ENCODE assay signal across 14 cellular contexts in the genomic region with DNA sequence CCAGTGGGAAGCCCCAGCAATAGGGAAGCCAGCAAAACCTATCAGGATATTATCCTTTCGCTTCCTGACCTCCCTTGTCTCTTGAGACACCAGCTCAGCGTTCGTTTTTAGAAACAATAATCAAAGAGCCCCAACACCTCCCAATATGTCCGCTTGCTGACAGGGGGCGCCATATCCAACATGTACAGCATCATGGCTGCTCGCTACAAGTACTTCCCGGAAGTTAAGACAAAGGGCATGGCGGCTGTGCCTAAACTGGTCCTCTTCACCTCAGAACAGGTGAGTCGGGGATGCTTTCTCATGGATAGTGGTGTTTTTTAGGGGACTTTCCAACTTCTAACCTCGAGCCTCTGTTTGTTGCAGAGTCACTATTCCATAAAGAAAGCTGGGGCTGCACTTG.
A peak's percentile ranks its signal among the peaks of the same experiment; 100 is the strongest.
DNase-seq lines count a peak whose midpoint lies in the region; ATAC-seq and TF ChIP-seq lines count a peak whose summit lies in the region.
"Had no signal": no experiment of that assay in that cellular context is flagged by ENCODE, and none has a peak within 500 bp of the region (broad histone marks: within the 10 kb centered on the region; RNA-seq: fewer than 3 reads in every experiment).

No MANE protein-coding gene starts in this region.

- H3K4me1 ChIP-seq in DND-41 (ENCODE audit: insufficient read depth, low read length), result no peaks in the 10 kb centered on the region

- no peak overlapping the region for H3K27ac ChIP-seq in DND-41 (ENCODE audit: low read length)
- H3K27ac ChIP-seq in coronary artery, result no peak overlapping the region
- H3K27ac ChIP-seq: skin epidermis had no signal

- peaks cover 3% of the 10 kb centered on the region for H3K27me3 ChIP-seq in DND-41 (ENCODE audit: insufficient read depth, low read length, poor library complexity)

- H4K20me1 ChIP-seq in DND-41 (ENCODE audit: insufficient read depth, low read length), result no peaks in the 10 kb centered on the region

- H2AFZ ChIP-seq in DND-41 (ENCODE audit: low read depth, low read length), result no peak overlapping the region

- ATAC-seq in DND-41 (ENCODE audit: insufficient read depth, low read depth) (no peak), HG02588 (IDR thresholded peaks at IDR 0.05; ENCODE audit: unreplicated experiment) (no peak)
- ATAC-seq: left cardiac atrium; natural killer cell treated with Interleukin-12 subunit alpha and Interleukin-12 subunit beta and Interleukin-15 and Interleukin-18, amount 100 ng/mL, for 72 hours had no signal

- H3K79me2 ChIP-seq in DND-41 (ENCODE audit: insufficient read depth, low read length), result no peaks in the 10 kb centered on the region

- DNase-seq in DMS53 (lab: John Stamatoyannopoulos, UW) (peak; percentile 64), DMS53 treated with DMSO at 0.1 percent for 48 hours (lab: John Stamatoyannopoulos, UW; ENCODE audit: unreplicated experiment) (no peak), DND-41 (peak; percentile 18), NCI-H69 (lab: John Stamatoyannopoulos, UW) (peak; percentile 35), erythroblast (lab: John Stamatoyannopoulos, UW) (peak; percentile 39 to 57), coronary artery (ENCODE audit: low spot score) (no peak), AG08396 (ENCODE audit: low spot score) (no peak)
- DNase-seq: activated CD8-positive, alpha-beta memory T cell treated with anti-CD3 and anti-CD28 coated beads, Interleukin-2, amount 50 U/mL, for 4 hours; amygdala; left cardiac atrium; NCI-H2029 treated with DMSO at 0.1 percent for 48 hours had no signal

- no peaks in the 10 kb centered on the region for H3K36me3 ChIP-seq in DND-41 (ENCODE audit: insufficient read depth, low read length)

- TF ChIP-seq POLR2A in erythroblast (IDR thresholded peaks at IDR 0.05; ENCODE audit: low read length), result no peak

- H3K4me3 ChIP-seq in DND-41 (ENCODE audit: low read depth in 1 of 2, low read length in 2 of 2) (no peak overlapping the region), coronary artery (no peak overlapping the region)
- H3K4me3 ChIP-seq: skin epidermis had no signal

- no peak overlapping the region for H3K4me2 ChIP-seq in DND-41 (ENCODE audit: insufficient read depth, low read length)

- TF ChIP-seq CTCF in DND-41 (IDR thresholded peaks at IDR 0.05; ENCODE audit: borderline replicate concordance, extremely low read depth, low read length, poor library complexity, severe bottlenecking) (peak; percentile 51), coronary artery (IDR thresholded peaks at IDR 0.05) (no peak)

- H3K9me3 ChIP-seq in DND-41 (ENCODE audit: insufficient read depth, low read length, severe bottlenecking), result no peaks in the 10 kb centered on the region

- no peak overlapping the region for H3K9ac ChIP-seq in DND-41 (ENCODE audit: low read depth, low read length)

Comparison
In these comparisons a context has a peak if more than half of its experiments do, and no peak if none do; other contexts are left out.
1. DNase-seq: peak in DMS53 (single experiment), DND-41 (single experiment), NCI-H69 (single experiment) and erythroblast (2 of 2); none in DMS53 treated with DMSO at 0.1 percent for 48 hours (single experiment), coronary artery (single experiment) and AG08396 (single experiment).